In genomic region chr12:11901687-11902524, GRCh38 we compare ENCODE assay signal across 15 cellular contexts.
A peak's percentile ranks its signal among the peaks of the same experiment; 100 is the strongest.
DNase-seq lines count a peak whose midpoint lies in the region; ATAC-seq lines count a peak whose summit lies in the region.
"Had no signal": no experiment of that assay in that cellular context is flagged by ENCODE, and none has a peak within 500 bp of the region (broad histone marks: within the 10 kb centered on the region; RNA-seq: fewer than 3 reads in every experiment).

No MANE protein-coding gene starts in this region.

- H3K4me1 Mint-ChIP-seq in CD4-positive, CD25-positive, alpha-beta regulatory T cell, result peaks cover 9 to 26% (median 16%) of the 10 kb centered on the region in 4 donors
- H3K4me1 Mint-ChIP-seq in activated CD8-positive, alpha-beta T cell treated with anti-CD3 and anti-CD28 coated beads, Interleukin-2, amount 10 ng/mL, durations not matched to agents 7 days and 5 days (ENCODE audit: low read depth), result peaks cover 48% of the 10 kb centered on the region

- H3K27ac Mint-ChIP-seq in CD4-positive, CD25-positive, alpha-beta regulatory T cell, result peak overlapping the region; percentile 41 to 83 (median 74)
- peak overlapping the region; percentile 43 for H3K27ac Mint-ChIP-seq in activated CD8-positive, alpha-beta T cell treated with anti-CD3 and anti-CD28 coated beads, Interleukin-2, amount 10 ng/mL, durations not matched to agents 7 days and 5 days
- H3K27ac Mint-ChIP-seq: activated B cell treated with CpG ODN at 0.5 μM for 24 hours had no signal

- H3K36me3 ChIP-seq in CD4-positive, CD25-positive, alpha-beta regulatory T cell (ENCODE audit: control insufficient read depth, insufficient read depth, low read length), result no peaks in the 10 kb centered on the region
- H3K36me3 ChIP-seq: gastrocnemius medialis, prostate gland had no signal

- H3K9me3 ChIP-seq in CD4-positive, CD25-positive, alpha-beta regulatory T cell (ENCODE audit: control insufficient read depth in 2 of 2, low read length in 2 of 2), result no peaks in the 10 kb centered on the region
- H3K9me3 ChIP-seq: gastrocnemius medialis, prostate gland had no signal

- peak overlapping the region in 3 of 4 donors; percentile 2 to 23 (median 15) for H3K4me3 Mint-ChIP-seq in CD4-positive, CD25-positive, alpha-beta regulatory T cell
- H3K4me3 Mint-ChIP-seq in activated CD8-positive, alpha-beta T cell treated with anti-CD3 and anti-CD28 coated beads, Interleukin-2, amount 10 ng/mL, durations not matched to agents 7 days and 5 days, result no peak overlapping the region
- H3K4me3 Mint-ChIP-seq: activated B cell treated with CpG ODN at 0.5 μM for 24 hours had no signal

- POLR2A ChIA-PET in activated CD8-positive, alpha-beta T cell treated with anti-CD3 and anti-CD28 coated beads, Interleukin-2, amount 10 ng/mL, durations not matched to agents 7 days and 5 days (lab: Charles Lee), result no interaction called here

- H3K4me1 ChIP-seq in CD4-positive, CD25-positive, alpha-beta regulatory T cell (ENCODE audit: control insufficient read depth, insufficient read depth, low read length, poor library complexity, severe bottlenecking), result no peaks in the 10 kb centered on the region
- H3K4me1 ChIP-seq: gastrocnemius medialis, prostate gland had no signal

- no peak for ATAC-seq in CD4-positive, CD25-positive, alpha-beta regulatory T cell (ENCODE audit: low read depth in 2 of 2)
- ATAC-seq in HG02571 (IDR thresholded peaks at IDR 0.05; ENCODE audit: unreplicated experiment), result peak; percentile 53
- peak; percentile 39 for ATAC-seq in activated CD8-positive, alpha-beta T cell treated with anti-CD3 and anti-CD28 coated beads, Interleukin-2, amount 10 ng/mL, durations not matched to agents 7 days and 5 days
- ATAC-seq in HG03095 (IDR thresholded peaks at IDR 0.05; ENCODE audit: unreplicated experiment), result no peak
- ATAC-seq: gastrocnemius medialis had no signal

- H3K27me3 Mint-ChIP-seq in CD4-positive, CD25-positive, alpha-beta regulatory T cell, result peaks cover 7% of the 10 kb centered on the region
- peaks cover 2% of the 10 kb centered on the region for H3K27me3 Mint-ChIP-seq in activated CD8-positive, alpha-beta T cell treated with anti-CD3 and anti-CD28 coated beads, Interleukin-2, amount 10 ng/mL, durations not matched to agents 7 days and 5 days (ENCODE audit: low read depth)
- H3K27me3 Mint-ChIP-seq: activated B cell treated with CpG ODN at 0.5 μM for 24 hours had no signal

- no peaks in the 10 kb centered on the region for H3K27me3 ChIP-seq in CD4-positive, CD25-positive, alpha-beta regulatory T cell (ENCODE audit: control insufficient read depth, insufficient read depth, low read length)
- H3K27me3 ChIP-seq: gastrocnemius medialis had no signal

- CTCF ChIA-PET in activated CD8-positive, alpha-beta T cell treated with anti-CD3 and anti-CD28 coated beads, Interleukin-2, amount 10 ng/mL, durations not matched to agents 7 days and 5 days (lab: Charles Lee), result interaction anchor here (0.9 kb wide), 2 partner anchors 107 to 801 kb away, joined by 3 to 4 read pairs; no protein-coding TSS in a partner anchor

- DNase-seq in CD4-positive, CD25-positive, alpha-beta regulatory T cell, result no peak
- no peak for DNase-seq in activated CD8-positive, alpha-beta T cell treated with anti-CD3 and anti-CD28 coated beads, Interleukin-2, amount 10 ng/mL, durations not matched to agents 7 days and 5 days
- peak; percentile 45 for DNase-seq in stimulated activated CD4-positive, alpha-beta T cell treated with anti-CD3 and anti-CD28 coated beads, Interleukin-12 subunit alpha, Interleukin-12 subunit beta, amount 100 ng/mL, for 4 hours
- DNase-seq in Ammon's horn (ENCODE audit: low spot score) (no peak), NCI-H146 (lab: John Stamatoyannopoulos, UW) (no peak)
- no peak for DNase-seq in effector CD8-positive, alpha-beta T cell (lab: John Stamatoyannopoulos, UW)
- DNase-seq: activated B cell treated with CpG ODN at 0.5 μM for 24 hours, gastrocnemius medialis, islet precursor cell, NCI-H1048, NCI-H526 treated with DMSO at 0.1 percent for 48 hours had no signal

- H3K9me3 Mint-ChIP-seq in CD4-positive, CD25-positive, alpha-beta regulatory T cell, result peaks cover 0 to 5% (median 4%) of the 10 kb centered on the region in 7 donors
- no peaks in the 10 kb centered on the region for H3K9me3 Mint-ChIP-seq in activated CD8-positive, alpha-beta T cell treated with anti-CD3 and anti-CD28 coated beads, Interleukin-2, amount 10 ng/mL, durations not matched to agents 7 days and 5 days (ENCODE audit: insufficient read depth)

- H3K36me3 Mint-ChIP-seq in CD4-positive, CD25-positive, alpha-beta regulatory T cell, result no peaks in the 10 kb centered on the region
- peaks cover 3% of the 10 kb centered on the region for H3K36me3 Mint-ChIP-seq in activated CD8-positive, alpha-beta T cell treated with anti-CD3 and anti-CD28 coated beads, Interleukin-2, amount 10 ng/mL, durations not matched to agents 7 days and 5 days (ENCODE audit: low read depth)

- no peak overlapping the region for H3K27ac ChIP-seq in CD4-positive, CD25-positive, alpha-beta regulatory T cell (ENCODE audit: insufficient read depth, low read length, poor library complexity, severe bottlenecking)
- H3K27ac ChIP-seq: gastrocnemius medialis, prostate gland, SK-N-MC had no signal

- H3K4me3 ChIP-seq in CD4-positive, CD25-positive, alpha-beta regulatory T cell (ENCODE audit: low read depth, low read length), result peak overlapping the region; percentile 43
- H3K4me3 ChIP-seq: gastrocnemius medialis, prostate gland, SK-N-MC had no signal

Comparison
In these comparisons a context has a peak if more than half of its experiments do, and no peak if none do; other contexts are left out.
1. ATAC-seq: peak in HG02571 (single experiment) and activated CD8-positive, alpha-beta T cell treated with anti-CD3 and anti-CD28 coated beads, Interleukin-2, amount 10 ng/mL, durations not matched to agents 7 days and 5 days (single experiment); none in CD4-positive, CD25-positive, alpha-beta regulatory T cell (0 of 2) and HG03095 (single experiment).